Comparison of ENCODE assay signal across 16 cellular contexts in genomic region chr3:50163572-50163971, GRCh38. TPM values are rescaled to one million over a fixed set of nuclear protein-coding genes. Genes with fewer than 3 reads are reported as not detected.
DNase-seq lines count a peak whose midpoint lies in the region; ATAC-seq, FAIRE-seq and TF ChIP-seq lines count a peak whose summit lies in the region.
"Had no signal": no experiment of that assay in that cellular context is flagged by ENCODE, and none has a peak within 500 bp of the region (broad histone marks: within the 10 kb centered on the region; RNA-seq: fewer than 3 reads in every experiment).

No MANE protein-coding gene starts in this region.

- peaks cover 13 to 43% (median 33%) of the 10 kb centered on the region in 4 donors for H3K4me1 ChIP-seq in liver (ENCODE audit: control insufficient read depth in 4 of 4, insufficient read depth in 4 of 4, low read length in 3 of 4)
- peaks cover 75% of the 10 kb centered on the region for H3K4me1 ChIP-seq in HepG2 (ENCODE audit: insufficient read depth, low read length)
- H3K4me1 ChIP-seq in hepatocyte (ENCODE audit: insufficient read depth), result peaks cover 39% of the 10 kb centered on the region
- H3K4me1 ChIP-seq in rectal smooth muscle tissue (ENCODE audit: control insufficient read depth, insufficient read depth, low read length), result peaks cover 65% of the 10 kb centered on the region

- H3K9me3 ChIP-seq in liver (ENCODE audit: control insufficient read depth in 4 of 4, low read length in 3 of 4), result no peaks in the 10 kb centered on the region
- H3K9me3 ChIP-seq in HepG2 (ENCODE audit: low read length), result no peaks in the 10 kb centered on the region
- no peaks in the 10 kb centered on the region for H3K9me3 ChIP-seq in hepatocyte (ENCODE audit: low read depth)
- H3K9me3 ChIP-seq: SJCRH30 had no signal

- CTCF ChIA-PET in HepG2 (lab: Yijun Ruan, JAX; ENCODE audit: low intra/inter-chr PET ratio, low total read pairs), result no interaction called here

- H3K27me3 ChIP-seq in liver (ENCODE audit: control insufficient read depth in 4 of 4, insufficient read depth in 4 of 4, low read length in 3 of 4), result no peaks in the 10 kb centered on the region
- H3K27me3 ChIP-seq in HepG2 (ENCODE audit: control insufficient read depth in 1 of 2, insufficient read depth in 2 of 2, low read length in 2 of 2), result no peaks in the 10 kb centered on the region
- H3K27me3 ChIP-seq in hepatocyte, result peaks cover 7% of the 10 kb centered on the region
- no peaks in the 10 kb centered on the region for H3K27me3 ChIP-seq in rectal smooth muscle tissue (ENCODE audit: control insufficient read depth, insufficient read depth, low read length)
- H3K27me3 ChIP-seq: SJCRH30 had no signal

- H3K27ac ChIP-seq in liver (ENCODE audit: low read depth in 1 of 2, low read length in 2 of 2) (peak overlapping the region in 1 of 2 donors; percentile 1), HepG2 (ENCODE audit: extremely low read length, insufficient read depth, low read length) (no peak overlapping the region), hepatocyte (peak overlapping the region; percentile 54), rectal smooth muscle tissue (ENCODE audit: low read depth, low read length) (peak overlapping the region; percentile 84)
- H3K27ac ChIP-seq: SJCRH30 had no signal

- no peak for ATAC-seq in HepG2
- no peak for ATAC-seq in GM18520 (IDR thresholded peaks at IDR 0.05; ENCODE audit: unreplicated experiment)
- ATAC-seq: K562 had no signal

- H3K9ac ChIP-seq in liver (ENCODE audit: low read depth in 1 of 2, low read length in 2 of 2), result no peak overlapping the region
- H3K9ac ChIP-seq in HepG2 (ENCODE audit: insufficient read depth, low read depth, low read length), result no peak overlapping the region
- H3K9ac ChIP-seq in rectal smooth muscle tissue (ENCODE audit: low read length), result no peak overlapping the region

- no peaks in the 10 kb centered on the region for H3K9me2 ChIP-seq in hepatocyte (replicated peaks; ENCODE audit: insufficient read depth)

- in situ Hi-C loops in HepG2 (cut with HindIII; ENCODE audit: extremely low pct_ligation_motif_present, low pct_unique_long_range_greater_than_20kb), result no loop called here

- no peak for FAIRE-seq in HepG2 (lab: Jason Lieb, UNC)
- no peak for FAIRE-seq in GM19239 (lab: Jason Lieb, UNC)
- FAIRE-seq: K562 had no signal

- H3K36me3 ChIP-seq in liver (ENCODE audit: control insufficient read depth in 4 of 4, insufficient read depth in 3 of 4, low read depth in 1 of 4, low read length in 3 of 4), result no peaks in the 10 kb centered on the region
- H3K36me3 ChIP-seq in HepG2 (replicated peaks in 1 of 2; ENCODE audit: control insufficient read depth in 1 of 2, insufficient read depth in 2 of 2, low read length in 2 of 2), result peaks cover 0 to 13% of the 10 kb centered on the region in 2 experiments; a peak in 1 of 5 replicates
- H3K36me3 ChIP-seq in hepatocyte (replicated peaks; ENCODE audit: insufficient read depth, low read depth), result no peaks in the 10 kb centered on the region
- H3K36me3 ChIP-seq in rectal smooth muscle tissue (ENCODE audit: control insufficient read depth, insufficient read depth, low read length), result no peaks in the 10 kb centered on the region
- H3K36me3 ChIP-seq: SJCRH30 had no signal

- H2AFZ ChIP-seq in HepG2 (ENCODE audit: low read length) (no peak overlapping the region), hepatocyte (no peak overlapping the region)

- WGBS in liver, result 52% methylated on average over 1 of the region's 1 CpG
- 100% methylated on average over 1 of the region's 1 CpG for WGBS in HepG2 (ENCODE audit: low lambda C conversion rate)
- 73% methylated on average over 1 of the region's 1 CpG for WGBS in hepatocyte (ENCODE audit: low lambda C conversion rate, missing lambda C conversion rate)

- H3K4me3 ChIP-seq in liver (ENCODE audit: low read depth in 1 of 3, low read length in 3 of 3) (no peak overlapping the region), HepG2 (replicated peaks in 1 of 3; ENCODE audit: insufficient read depth in 1 of 3, low read depth in 2 of 3, low read length in 3 of 3) (no peak overlapping the region), hepatocyte (no peak overlapping the region), rectal smooth muscle tissue (ENCODE audit: low read length) (no peak overlapping the region)
- H3K4me3 ChIP-seq: K562, SJCRH30 had no signal

- POLR2A ChIA-PET in HepG2 (lab: Yijun Ruan, JAX), result interaction anchor here (0.7 to 1.9 kb wide), 3 partner anchors 8 to 32 kb away, joined by 3 to 5 read pairs (median 3); no protein-coding TSS in a partner anchor

- H3K79me2 ChIP-seq in HepG2 (ENCODE audit: insufficient read depth, low read length) (peaks cover 5% of the 10 kb centered on the region), hepatocyte (peaks cover 11% of the 10 kb centered on the region)

- DNase-seq in HepG2 (ENCODE audit: low spot score) (no peak), hepatocyte (ENCODE audit: low spot score) (no peak), GM19239 (ENCODE audit: insufficient read length, low spot score) (no peak), OCI-M2 (lab: John Stamatoyannopoulos, UW; ENCODE audit: unreplicated experiment) (no peak)
- DNase-seq in stimulated activated CD4-positive, alpha-beta T cell treated with anti-CD3 and anti-CD28 coated beads, Interleukin-4, amount 100 ng/mL, for 1 hour, result no peak
- DNase-seq: activated naive CD4-positive, alpha-beta T cell treated with anti-CD3 and anti-CD28 coated beads, Interleukin-2, amount 50 U/mL, for 16 hours; central memory CD4-positive, alpha-beta T cell; erythroblast; midbrain; NCI-H1694 treated with DMSO at 0.1 percent for 48 hours; NCI-H774; SJCRH30 had no signal

- TF ChIP-seq RAD21 in liver (IDR thresholded peaks at IDR 0.05) (no peak), HepG2 (CRISPR knock-in tag; IDR thresholded peaks at IDR 0.05) (no peak)

- TF ChIP-seq CTCF in liver (IDR thresholded peaks at IDR 0.05; ENCODE audit: low read depth, low read length, missing input control), result no peak
- TF ChIP-seq CTCF in HepG2 (CRISPR knock-in tag; IDR thresholded peaks at IDR 0.05), result no peak
- no peak for TF ChIP-seq CTCF in hepatocyte (IDR thresholded peaks at IDR 0.05; ENCODE audit: poor library complexity)

- intact Hi-C loops in HepG2 (cut with micrococcal nuclease; ENCODE audit: unreplicated experiment), result no loop called here

- BruUV-seq in HepG2 (replicated peaks; lab: Mats Ljungman, UMichigan), result no TSS peak

- no peak overlapping the region for H3K4me2 ChIP-seq in HepG2 (ENCODE audit: low read depth, low read length)
- H3K4me2 ChIP-seq in hepatocyte, result no peak overlapping the region

- TF ChIP-seq POLR2A in HepG2 (IDR thresholded peaks at IDR 0.05; ENCODE audit: insufficient read depth in 1 of 2, low read depth in 2 of 2, low read length in 2 of 2), result no peak

- H4K20me1 ChIP-seq in HepG2 (ENCODE audit: insufficient read depth, low read length) (no peaks in the 10 kb centered on the region), hepatocyte (ENCODE audit: insufficient read depth, poor library complexity, severe bottlenecking) (peaks cover 28% of the 10 kb centered on the region)

- TF ChIP-seq EP300 in HepG2 (IDR thresholded peaks at IDR 0.05; ENCODE audit: low read depth in 2 of 2, low read length in 2 of 2) (no peak), HepG2 (CRISPR knock-in tag; IDR thresholded peaks at IDR 0.05; ENCODE audit: borderline replicate concordance) (no peak)

RNA-seq across cellular contexts. Expression of gene SEMA3F, which starts 8.4 kb away (rescaled TPM):
- total RNA-seq in liver, result 1 to 10 TPM; 1.6 to 4.8 TPM
- 1 to 10 TPM in 1 of 2 donors, under 1 TPM in 1; 0.60 to 2.7 TPM for polyA plus RNA-seq in liver
- 3.6 and 7.6 TPM in 2 replicates for total RNA-seq in HepG2 (2016; rRNA removed; fragmentation: Illumina TruSeq; extraction: Trizol)
- 1.5 and 1.7 TPM in 2 replicates for total RNA-seq in HepG2 (2016; cell fraction: cytosol; rRNA removed; fragmentation: Illumina TruSeq; extraction: Trizol; ENCODE audit: low read depth)
- total RNA-seq in HepG2 (2016; cell fraction: insoluble cytoplasmic fraction; rRNA removed; fragmentation: Illumina TruSeq; extraction: Trizol), result 3.6 and 8.8 TPM in 2 replicates
- 4.9 and 5.4 TPM in 2 replicates for total RNA-seq in HepG2 (2016; cell fraction: membrane; rRNA removed; fragmentation: Illumina TruSeq; extraction: Trizol)
- 8.8 and 9.1 TPM in 2 replicates for total RNA-seq in HepG2 (2016; cell fraction: nucleus; rRNA removed; fragmentation: Illumina TruSeq; extraction: Trizol)
- 14.8 and 17.2 TPM in 2 replicates for polyA plus RNA-seq in HepG2 (2011; rRNA removed)
- 13.5 and 13.7 TPM in 2 replicates for polyA plus RNA-seq in HepG2 (2011; cell fraction: cytosol; rRNA removed)
- 22.1 and 33.2 TPM in 2 replicates for polyA plus RNA-seq in HepG2 (2011; cell fraction: nucleus; rRNA removed)
- 9.5 and 12.9 TPM in 2 replicates for polyA plus RNA-seq in HepG2 (2012)
- 2.0 and 2.5 TPM in 2 replicates for polyA plus RNA-seq in HepG2 (2016; cell fraction: cytosol; fragmentation: Illumina TruSeq; extraction: Trizol; ENCODE audit: low read depth)
- polyA plus RNA-seq in HepG2 (2016; cell fraction: insoluble cytoplasmic fraction; fragmentation: Illumina TruSeq; extraction: Trizol; ENCODE audit: low read depth), result 6.6 and 7.1 TPM in 2 replicates
- 5.8 and 6.2 TPM in 2 replicates for polyA plus RNA-seq in HepG2 (2016; cell fraction: membrane; fragmentation: Illumina TruSeq; extraction: Trizol; ENCODE audit: low read depth)
- 22.2 and 24.9 TPM in 2 replicates for polyA plus RNA-seq in HepG2 (2016; cell fraction: nucleus; fragmentation: Illumina TruSeq; extraction: Trizol; ENCODE audit: insufficient read depth, low read depth)
- 63.3 and 65.7 TPM in 2 replicates for polyA minus RNA-seq in HepG2 (2011; rRNA and poly(A)+ RNA removed; ENCODE audit: low replicate concordance)
- polyA minus RNA-seq in HepG2 (2011; cell fraction: cytosol; rRNA and poly(A)+ RNA removed), result 14.4 and 15.7 TPM in 2 replicates
- polyA minus RNA-seq in HepG2 (2011; cell fraction: nucleus; rRNA and poly(A)+ RNA removed), result 7.2 and 9.3 TPM in 2 replicates
- 11.8 and 15.5 TPM in 2 replicates for total RNA-seq in hepatocyte
- 13.9 and 16.8 TPM in 2 replicates for polyA plus RNA-seq in hepatocyte

RNA-seq across cellular contexts. Expression of gene GNAT1, which starts 27.8 kb away (rescaled TPM):
- under 1 TPM in 1 of 2 donors, not detected in 1; 0.08 TPM for total RNA-seq in liver
- polyA plus RNA-seq in liver, result not detected
- 0.15 TPM in 1 of 2 replicates, not detected in the other for total RNA-seq in HepG2 (2016; rRNA removed; fragmentation: Illumina TruSeq; extraction: Trizol)
- 1.8 and 2.0 TPM in 2 replicates for total RNA-seq in HepG2 (2016; cell fraction: cytosol; rRNA removed; fragmentation: Illumina TruSeq; extraction: Trizol; ENCODE audit: low read depth)
- 0.09 and 0.28 TPM in 2 replicates for total RNA-seq in HepG2 (2016; cell fraction: insoluble cytoplasmic fraction; rRNA removed; fragmentation: Illumina TruSeq; extraction: Trizol)
- total RNA-seq in HepG2 (2016; cell fraction: membrane; rRNA removed; fragmentation: Illumina TruSeq; extraction: Trizol), result 0.87 and 1.1 TPM in 2 replicates
- total RNA-seq in HepG2 (2016; cell fraction: nucleus; rRNA removed; fragmentation: Illumina TruSeq; extraction: Trizol), result 0.25 and 0.44 TPM in 2 replicates
- 0.03 TPM in 1 of 2 replicates, not detected in the other for polyA plus RNA-seq in HepG2 (2011; rRNA removed)
- polyA plus RNA-seq in HepG2 (2011; cell fraction: cytosol; rRNA removed), result not detected in 2 replicates
- polyA plus RNA-seq in HepG2 (2011; cell fraction: nucleus; rRNA removed), result 0.14 and 0.33 TPM in 2 replicates
- polyA plus RNA-seq in HepG2 (2012), result 0.08 TPM in 1 of 2 replicates, not detected in the other
- not detected in 2 replicates for polyA plus RNA-seq in HepG2 (2016; cell fraction: cytosol; fragmentation: Illumina TruSeq; extraction: Trizol; ENCODE audit: low read depth)
- polyA plus RNA-seq in HepG2 (2016; cell fraction: insoluble cytoplasmic fraction; fragmentation: Illumina TruSeq; extraction: Trizol; ENCODE audit: low read depth), result not detected in 2 replicates
- not detected in 2 replicates for polyA plus RNA-seq in HepG2 (2016; cell fraction: membrane; fragmentation: Illumina TruSeq; extraction: Trizol; ENCODE audit: low read depth)
- 0.31 TPM in 1 of 2 replicates, not detected in the other for polyA plus RNA-seq in HepG2 (2016; cell fraction: nucleus; fragmentation: Illumina TruSeq; extraction: Trizol; ENCODE audit: insufficient read depth, low read depth)
- polyA minus RNA-seq in HepG2 (2011; rRNA and poly(A)+ RNA removed; ENCODE audit: low replicate concordance), result 0.47 and 2.3 TPM in 2 replicates
- polyA minus RNA-seq in HepG2 (2011; cell fraction: cytosol; rRNA and poly(A)+ RNA removed), result 0.26 TPM in 1 of 2 replicates, not detected in the other
- 1.2 and 1.5 TPM in 2 replicates for polyA minus RNA-seq in HepG2 (2011; cell fraction: nucleus; rRNA and poly(A)+ RNA removed)
- not detected in 2 replicates for total RNA-seq in hepatocyte
- polyA plus RNA-seq in hepatocyte, result not detected in 2 replicates
- total RNA-seq: K562 had no signal
- polyA plus RNA-seq: K562 had no signal

RNA-seq across cellular contexts. Expression of gene SLC38A3, which starts 41.5 kb away (rescaled TPM):
- total RNA-seq in liver (100 to 1,000 TPM in 1 of 2 donors, 10 to 100 TPM in 1; 98.1 to 166 TPM), HepG2 (2016; rRNA removed; fragmentation: Illumina TruSeq; extraction: Trizol) (14.3 and 29.8 TPM in 2 replicates), hepatocyte (22.6 and 24.7 TPM in 2 replicates)
- polyA plus RNA-seq in liver (100 to 1,000 TPM; 114 to 180 TPM), HepG2 (2011; rRNA removed) (164 and 247 TPM in 2 replicates), hepatocyte (37.9 and 56.6 TPM in 2 replicates)
- total RNA-seq in HepG2 (2016; cell fraction: cytosol; rRNA removed; fragmentation: Illumina TruSeq; extraction: Trizol; ENCODE audit: low read depth), result 9.4 and 12.0 TPM in 2 replicates
- total RNA-seq in HepG2 (2016; cell fraction: insoluble cytoplasmic fraction; rRNA removed; fragmentation: Illumina TruSeq; extraction: Trizol), result 14.3 and 31.3 TPM in 2 replicates
- 13.7 and 15.1 TPM in 2 replicates for total RNA-seq in HepG2 (2016; cell fraction: membrane; rRNA removed; fragmentation: Illumina TruSeq; extraction: Trizol)
- total RNA-seq in HepG2 (2016; cell fraction: nucleus; rRNA removed; fragmentation: Illumina TruSeq; extraction: Trizol), result 51.2 and 60.9 TPM in 2 replicates
- 69.6 and 77.8 TPM in 2 replicates for polyA plus RNA-seq in HepG2 (2011; cell fraction: cytosol; rRNA removed)
- polyA plus RNA-seq in HepG2 (2011; cell fraction: nucleus; rRNA removed), result 645 and 755 TPM in 2 replicates
- polyA plus RNA-seq in HepG2 (2012), result 101 and 126 TPM in 2 replicates
- 7.3 and 7.5 TPM in 2 replicates for polyA plus RNA-seq in HepG2 (2016; cell fraction: cytosol; fragmentation: Illumina TruSeq; extraction: Trizol; ENCODE audit: low read depth)
- 17.2 and 22.9 TPM in 2 replicates for polyA plus RNA-seq in HepG2 (2016; cell fraction: insoluble cytoplasmic fraction; fragmentation: Illumina TruSeq; extraction: Trizol; ENCODE audit: low read depth)
- polyA plus RNA-seq in HepG2 (2016; cell fraction: membrane; fragmentation: Illumina TruSeq; extraction: Trizol; ENCODE audit: low read depth), result 12.8 and 13.7 TPM in 2 replicates
- 146 and 148 TPM in 2 replicates for polyA plus RNA-seq in HepG2 (2016; cell fraction: nucleus; fragmentation: Illumina TruSeq; extraction: Trizol; ENCODE audit: insufficient read depth, low read depth)
- polyA minus RNA-seq in HepG2 (2011; rRNA and poly(A)+ RNA removed; ENCODE audit: low replicate concordance), result 0.14 and 257 TPM in 2 replicates
- 61.1 and 83.0 TPM in 2 replicates for polyA minus RNA-seq in HepG2 (2011; cell fraction: cytosol; rRNA and poly(A)+ RNA removed)
- polyA minus RNA-seq in HepG2 (2011; cell fraction: nucleus; rRNA and poly(A)+ RNA removed), result 113 and 140 TPM in 2 replicates
